ENCODE assay signal across 8 cellular contexts in genomic region chr4:48341776-48342558, GRCh38. TPM values are rescaled to one million over a fixed set of nuclear protein-coding genes. Genes with fewer than 3 reads are reported as not detected.
DNase-seq lines count a peak whose midpoint lies in the region; ATAC-seq and TF ChIP-seq lines count a peak whose summit lies in the region.

No MANE protein-coding gene starts in this region.

- H2AFZ ChIP-seq in mammary epithelial cell (ENCODE audit: low read depth, low read length) = peak overlapping the region; percentile 86

- in situ Hi-C loops in mammary epithelial cell (cut with MboI; ENCODE audit: low sequenced_read_pairs in 2 of 2) = no loop called here

- dilution Hi-C loops in mammary epithelial cell (cut with HindIII; ENCODE audit: low sequenced_read_pairs) = no loop called here

- peak overlapping the region; percentile 95 for H3K9ac ChIP-seq in mammary epithelial cell (ENCODE audit: insufficient read depth, low read length)

- H3K4me3 ChIP-seq in mammary epithelial cell (replicated peaks in 1 of 3; ENCODE audit: insufficient read depth in 1 of 3, low read depth in 2 of 3, low read length in 3 of 3) = peak overlapping the region; percentile 63 to 96 (median 88)

- 2% methylated on average over 14 of the region's 63 CpGs for WGBS in mammary epithelial cell (ENCODE audit: low coverage, missing lambda C conversion rate)

- H4K20me1 ChIP-seq in mammary epithelial cell (ENCODE audit: insufficient read depth, low read length) = no peaks in the 10 kb centered on the region

- peaks cover 60% of the 10 kb centered on the region for H3K4me1 ChIP-seq in mammary epithelial cell (ENCODE audit: insufficient read depth, low read length)

- peaks cover 59% of the 10 kb centered on the region for H3K79me2 ChIP-seq in mammary epithelial cell (ENCODE audit: insufficient read depth, low read length)

- intact Hi-C loops in mammary epithelial cell (cut with micrococcal nuclease) = loop anchor here (1.0 to 10.0 kb wide), 4 partner anchors 26 to 623 kb away; no protein-coding TSS in a partner anchor

- BruUV-seq in mammary epithelial cell (replicated peaks; lab: Mats Ljungman, UMichigan) = no TSS peak

- H3K36me3 ChIP-seq in mammary epithelial cell (ENCODE audit: insufficient read depth, low read length) = no peaks in the 10 kb centered on the region

- DNase-seq in D341Med (ENCODE audit: low spot score) (peak; percentile 76), HUDEP-2 (lab: John Stamatoyannopoulos, UW; ENCODE audit: unreplicated experiment in 76 of 76) (peak in 51 of 76 experiments; percentile 1 to 52 (median 25)), T1000 (lab: John Stamatoyannopoulos, UW) (peak; percentile 20), mammary epithelial cell (peak; percentile 36), islet precursor cell (peak; percentile 84), kidney glomerular epithelial cell (lab: John Stamatoyannopoulos, UW) (no peak)
- peak; percentile 14 to 15 for DNase-seq in stimulated activated CD4-positive, alpha-beta T cell treated with anti-CD3 and anti-CD28 coated beads, Interleukin-12 subunit alpha, Interleukin-12 subunit beta, amount 100 ng/mL, for 24 hours (ENCODE audit: low read depth in 2 of 2)

- no peaks in the 10 kb centered on the region for H3K27me3 ChIP-seq in mammary epithelial cell (ENCODE audit: insufficient read depth, low read length)

- peak overlapping the region; percentile 81 for H3K27ac ChIP-seq in mammary epithelial cell (ENCODE audit: insufficient read depth, low read depth, low read length)

- no peaks in the 10 kb centered on the region for H3K9me3 ChIP-seq in mammary epithelial cell (replicated peaks; ENCODE audit: insufficient read depth, low read length)

- CTCF ChIA-PET in mammary epithelial cell (lab: Charles Lee; ENCODE audit: low non-redundant PET) = interaction anchor here (0.6 kb wide), 1 partner anchor 26 kb away, joined by 4 read pairs; no protein-coding TSS in a partner anchor

- TF ChIP-seq CTCF in mammary epithelial cell (conservative IDR thresholded peaks at IDR 0.05 in 1 of 2, IDR thresholded peaks at IDR 0.05 in 1 of 2; ENCODE audit: extremely low read depth in 1 of 2, insufficient read depth in 1 of 2, low read depth in 1 of 2, low read length in 2 of 2) = no peak

- peak; percentile 26 for ATAC-seq in GM21390 (IDR thresholded peaks at IDR 0.05; ENCODE audit: unreplicated experiment)

- H3K4me2 ChIP-seq in mammary epithelial cell (ENCODE audit: insufficient read depth, low read depth, low read length) = peak overlapping the region; percentile 89

RNA-seq across cellular contexts. Expression of gene SLAIN2, which starts 0.6 kb away (rescaled TPM):
- total RNA-seq in mammary epithelial cell = 10 to 100 TPM; 79.9 to 95.9 TPM
- 58.0 TPM for polyA plus RNA-seq in mammary epithelial cell
- 24.3 TPM for polyA minus RNA-seq in mammary epithelial cell
